ENCODE assay signal across 26 cellular contexts in genomic region chr2:237147317-237147716, GRCh38.
DNase-seq lines count a peak whose midpoint lies in the region; ATAC-seq, FAIRE-seq and TF ChIP-seq lines count a peak whose summit lies in the region.
"Had no signal": no experiment of that assay in that cellular context is flagged by ENCODE, and none has a peak within 500 bp of the region (broad histone marks: within the 10 kb centered on the region; RNA-seq: fewer than 3 reads in every experiment).

No MANE protein-coding gene starts in this region.

- H2AFZ ChIP-seq in GM23248 (no peak overlapping the region), endothelial cell of umbilical vein (ENCODE audit: low read depth, low read length) (no peak overlapping the region)

- dilution Hi-C loops in endothelial cell of umbilical vein (cut with MboI; ENCODE audit: extremely low pct_ligation_motif_present, low sequenced_read_pairs), result no loop called here

- no peak overlapping the region for H3K4me3 ChIP-seq in GM23248
- H3K4me3 ChIP-seq in endothelial cell of umbilical vein (replicated peaks in 1 of 3; ENCODE audit: insufficient read depth in 1 of 3, low read depth in 1 of 3, low read length in 3 of 3), result no peak overlapping the region
- H3K4me3 ChIP-seq: SJCRH30 had no signal

- ATAC-seq in GM21528 (IDR thresholded peaks at IDR 0.05; ENCODE audit: low FRiP score, unreplicated experiment), result no peak

- H3K4me1 Mint-ChIP-seq in glutamatergic neuron (ENCODE audit: low read depth, unreplicated experiment), result no peaks in the 10 kb centered on the region
- H3K4me1 Mint-ChIP-seq: CD14-positive monocyte; CD8-positive, alpha-beta memory T cell; IgD-negative memory B cell had no signal

- H3K36me3 ChIP-seq in GM23248 (ENCODE audit: low read depth), result no peaks in the 10 kb centered on the region
- no peaks in the 10 kb centered on the region for H3K36me3 ChIP-seq in endothelial cell of umbilical vein (ENCODE audit: control insufficient read depth in 2 of 2, extremely low read depth in 1 of 2, insufficient read depth in 2 of 2, low read length in 2 of 2)
- H3K36me3 ChIP-seq: BE2C, SJCRH30 had no signal

- no peak overlapping the region for H3K27ac ChIP-seq in GM23248
- H3K27ac ChIP-seq in endothelial cell of umbilical vein (ENCODE audit: insufficient read depth, low read depth, low read length), result no peak overlapping the region
- H3K27ac ChIP-seq: SJCRH30 had no signal

- H3K9me1 ChIP-seq in endothelial cell of umbilical vein (replicated peaks; ENCODE audit: control insufficient read depth, extremely low read depth, insufficient read depth, low read length), result no peaks in the 10 kb centered on the region

- peaks cover 36% of the 10 kb centered on the region for H3K4me1 ChIP-seq in GM23248 (ENCODE audit: insufficient read depth)
- no peaks in the 10 kb centered on the region for H3K4me1 ChIP-seq in endothelial cell of umbilical vein (ENCODE audit: control insufficient read depth, extremely low read depth, insufficient read depth, low read length)
- H3K4me1 ChIP-seq: BE2C, SJCRH30 had no signal

- no peak overlapping the region for H3K9ac ChIP-seq in GM23248
- no peak overlapping the region for H3K9ac ChIP-seq in endothelial cell of umbilical vein (replicated peaks; ENCODE audit: extremely low read depth, insufficient read depth, low read length)

- no peak for TF ChIP-seq POLR2A in endothelial cell of umbilical vein (IDR thresholded peaks at IDR 0.05; ENCODE audit: low read depth, low read length)

- BruUV-seq in endothelial cell of umbilical vein (replicated peaks; lab: Mats Ljungman, UMichigan), result no TSS peak

- no peak overlapping the region for H3K27ac Mint-ChIP-seq in glutamatergic neuron (ENCODE audit: unreplicated experiment)
- H3K27ac Mint-ChIP-seq: CD14-positive monocyte; CD8-positive, alpha-beta memory T cell; HFFc6; IgD-negative memory B cell; T-helper 2 cell treated with Interferon-gamma antibody and Interleukin-4, amounts not matched to agents 5 μg/mL and 100 μg/mL, for 36 hours had no signal

- peaks cover 2% of the 10 kb centered on the region for H3K9me3 Mint-ChIP-seq in glutamatergic neuron (ENCODE audit: unreplicated experiment)

- intact Hi-C loops in endothelial cell of umbilical vein (cut with micrococcal nuclease), result no loop called here

- CTCF ChIA-PET in endothelial cell of umbilical vein (lab: Charles Lee), result interaction anchor here (1.6 kb wide), 1 partner anchor 264 kb away, joined by 4 read pairs; no protein-coding TSS in a partner anchor

- peaks cover 15% of the 10 kb centered on the region for H3K36me3 Mint-ChIP-seq in glutamatergic neuron (ENCODE audit: unreplicated experiment)
- H3K36me3 Mint-ChIP-seq: CD14-positive monocyte had no signal

- FAIRE-seq in endothelial cell of umbilical vein (lab: Jason Lieb, UNC), result peak; percentile 46
- FAIRE-seq: G401.6, H54, RCC 7860 had no signal

- no peaks in the 10 kb centered on the region for H3K27me3 Mint-ChIP-seq in glutamatergic neuron (ENCODE audit: unreplicated experiment)

- in situ Hi-C loops in ACHN (cut with HindIII; ENCODE audit: low pct_ligation_motif_present, low pct_unique_long_range_greater_than_20kb, low sequenced_read_pairs), result no loop called here
- in situ Hi-C loops in GM23248 (cut with MboI), result no loop called here

- H3K79me2 ChIP-seq in GM23248 (ENCODE audit: insufficient read depth) (no peaks in the 10 kb centered on the region), endothelial cell of umbilical vein (ENCODE audit: control insufficient read depth, insufficient read depth, low read length) (no peaks in the 10 kb centered on the region)

- peak; percentile 16 for DNase-seq in ACHN
- peak; percentile 45 for DNase-seq in GM23248
- peak; percentile 21 for DNase-seq in RPMI7951 (ENCODE audit: low read depth)
- DNase-seq in endothelial cell of umbilical vein (ENCODE audit: low read depth, low spot score), result no peak
- DNase-seq in cerebellar cortex (ENCODE audit: low spot score), result no peak
- DNase-seq in glutamatergic neuron, result no peak
- DNase-seq: BE2C; Calu3; CD8-positive, alpha-beta memory T cell; HFFc6; MV-4-11; NCI-H1105; NCI-H1436 treated with DMSO at 0.1 percent for 48 hours; NCI-H187 treated with DMSO at 0.1 percent for 48 hours; NCI-H2107; NCI-H524; NCI-H774; SJCRH30; T-helper 1 cell had no signal

- H3K4me2 ChIP-seq in GM23248 (ENCODE audit: unreplicated experiment), result no peak overlapping the region
- H3K4me2 ChIP-seq in endothelial cell of umbilical vein (ENCODE audit: insufficient read depth, low read length), result no peak overlapping the region

- POLR2A ChIA-PET in endothelial cell of umbilical vein (lab: Charles Lee), result no interaction called here

- H3K27me3 ChIP-seq in GM23248 (replicated peaks; ENCODE audit: insufficient read depth) (no peaks in the 10 kb centered on the region), endothelial cell of umbilical vein (ENCODE audit: control insufficient read depth in 2 of 2, insufficient read depth in 2 of 2, low read length in 2 of 2) (no peaks in the 10 kb centered on the region)
- H3K27me3 ChIP-seq: BE2C had no signal

- H3K9me2 ChIP-seq in GM23248 (ENCODE audit: insufficient read depth), result no peaks in the 10 kb centered on the region

- H4K20me1 ChIP-seq in GM23248 (ENCODE audit: insufficient read depth) (no peaks in the 10 kb centered on the region), endothelial cell of umbilical vein (replicated peaks; ENCODE audit: control insufficient read depth, extremely low read depth, insufficient read depth, low read length) (no peaks in the 10 kb centered on the region)

- H3K4me3 Mint-ChIP-seq in glutamatergic neuron (ENCODE audit: unreplicated experiment), result no peak overlapping the region
- H3K4me3 Mint-ChIP-seq: CD14-positive monocyte; CD8-positive, alpha-beta memory T cell; HFFc6; IgD-negative memory B cell; T-helper 2 cell treated with Interferon-gamma antibody and Interleukin-4, amounts not matched to agents 5 μg/mL and 100 μg/mL, for 36 hours had no signal

- peaks cover 17% of the 10 kb centered on the region for H3F3A ChIP-seq in GM23248 (ENCODE audit: insufficient read depth)

- H3K9me3 ChIP-seq in GM23248 (ENCODE audit: low read depth) (peaks cover 11% of the 10 kb centered on the region), endothelial cell of umbilical vein (replicated peaks; ENCODE audit: control insufficient read depth, insufficient read depth, low read length) (no peaks in the 10 kb centered on the region)

- TF ChIP-seq CTCF in endothelial cell of umbilical vein (IDR thresholded peaks at IDR 0.05; ENCODE audit: extremely low read depth in 1 of 2, insufficient read depth in 1 of 2, low read depth in 1 of 2, low read length in 2 of 2) (no peak), glutamatergic neuron (IDR thresholded peaks at IDR 0.05; ENCODE audit: partially characterized antibody, unreplicated experiment) (no peak)

TF ChIP-seq in endothelial cell of umbilical vein, 7 proteins besides CTCF, POLR2A, EP300 and RAD21:
- no peak for TF ChIP-seq POLR2AphosphoS5 (IDR thresholded peaks at IDR 0.05; ENCODE audit: insufficient read depth, low read depth, low read length)
- no peak for TF ChIP-seq JUN (IDR thresholded peaks at IDR 0.05; ENCODE audit: borderline replicate concordance, insufficient read depth, insufficient read length, low read depth)
- no peak for TF ChIP-seq EZH2 (IDR thresholded peaks at IDR 0.05; ENCODE audit: borderline replicate concordance, low read depth, low read length, severe bottlenecking)
- TF ChIP-seq GATA2 (IDR thresholded peaks at IDR 0.05; ENCODE audit: insufficient read depth, insufficient read length, low read depth, low read length), result no peak
- no peak for TF ChIP-seq MYC (IDR thresholded peaks at IDR 0.05; ENCODE audit: low read depth, low read length)
- TF ChIP-seq FOS (IDR thresholded peaks at IDR 0.05; ENCODE audit: borderline replicate concordance, insufficient read depth, low read length), result no peak
- TF ChIP-seq, protein P1, sequence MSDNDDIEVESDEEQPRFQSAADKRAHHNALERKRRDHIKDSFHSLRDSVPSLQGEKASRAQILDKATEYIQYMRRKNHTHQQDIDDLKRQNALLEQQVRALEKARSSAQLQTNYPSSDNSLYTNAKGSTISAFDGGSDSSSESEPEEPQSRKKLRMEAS (IDR thresholded peaks at IDR 0.05; ENCODE audit: insufficient read depth, insufficient read length), result no peak
TF ChIP-seq in endothelial cell of umbilical vein: peak in this region for 0.

Comparison
In these comparisons a context has a peak if more than half of its experiments do, and no peak if none do; other contexts are left out.
1. DNase-seq: peak in ACHN (single experiment), GM23248 (single experiment) and RPMI7951 (single experiment); none in endothelial cell of umbilical vein (single experiment), cerebellar cortex (single experiment) and glutamatergic neuron (single experiment).